1 cellular context compared by ENCODE assay signal in genomic region chr6:141833001-141833655, GRCh38.
TF ChIP-seq lines count a peak whose summit lies in the region.

No MANE protein-coding gene starts in this region.

TF ChIP-seq in HepG2, 621 proteins besides CTCF, POLR2A, EP300 and RAD21 (continued from another document):
- no peak for TF ChIP-seq SKIL (CRISPR knock-in tag; IDR thresholded peaks at IDR 0.05; ENCODE audit: borderline replicate concordance)
